In the genomic region with DNA sequence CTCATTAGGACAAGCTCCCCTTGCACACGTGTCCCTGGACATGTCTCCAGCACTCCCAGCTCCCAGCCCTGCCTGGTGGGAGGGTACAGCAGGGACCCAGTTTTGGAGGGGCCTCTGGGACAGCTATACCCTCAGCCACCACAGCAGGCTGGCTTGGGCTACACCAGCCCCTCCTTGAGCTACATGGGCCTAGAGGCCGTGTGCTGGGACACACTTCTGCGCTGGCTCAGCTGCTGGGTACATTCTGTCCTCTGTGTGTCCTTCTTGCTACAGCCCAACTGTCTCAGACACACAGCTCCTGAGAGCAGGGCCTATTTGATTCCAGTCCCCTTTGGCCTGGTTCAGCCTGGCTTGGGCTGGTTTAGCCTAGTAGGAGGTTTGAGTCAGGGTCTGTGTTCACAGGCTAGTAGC, we compare ENCODE assay signal across 10 cellular contexts. TPM values are rescaled to one million over a fixed set of nuclear protein-coding genes. Genes with fewer than 3 reads are reported as not detected.
DNase-seq lines count a peak whose midpoint lies in the region; ATAC-seq, FAIRE-seq and TF ChIP-seq lines count a peak whose summit lies in the region.
"Had no signal": no experiment of that assay in that cellular context is flagged by ENCODE, and none has a peak within 500 bp of the region (broad histone marks: within the 10 kb centered on the region; RNA-seq: fewer than 3 reads in every experiment).

No MANE protein-coding gene starts in this region.

- in situ Hi-C loops in GM23248 (cut with MboI) (no loop called here), HepG2 (cut with HindIII; ENCODE audit: extremely low pct_ligation_motif_present, low pct_unique_long_range_greater_than_20kb) (loop anchor here (5.0 kb wide), 1 partner anchor 42 kb away; no protein-coding TSS in a partner anchor)

- WGBS in GM23248 (ENCODE audit: low coverage in 1 of 2, low lambda C conversion rate in 2 of 2, missing lambda C conversion rate in 2 of 2), 2 experiments = 63 to 69% methylated on average over 3 of the region's 3 CpGs
- 100% methylated on average over 2 of the region's 3 CpGs for WGBS in HepG2 (ENCODE audit: low lambda C conversion rate)

- H3K4me1 Mint-ChIP-seq in endothelial cell (ENCODE audit: unreplicated experiment) = peaks cover 21% of the 10 kb centered on the region

- H3K4me1 ChIP-seq in GM23248 (ENCODE audit: insufficient read depth) (peaks cover 12% of the 10 kb centered on the region), HepG2 (ENCODE audit: insufficient read depth, low read length) (peaks cover 22% of the 10 kb centered on the region), skeletal muscle satellite cell (ENCODE audit: control insufficient read depth, insufficient read depth, low read length) (peaks cover 28% of the 10 kb centered on the region)

- TF ChIP-seq CTCF in choroid plexus epithelial cell (conservative IDR thresholded peaks at IDR 0.05; ENCODE audit: low read depth, low read length) = no peak
- TF ChIP-seq CTCF in HepG2 (CRISPR knock-in tag; IDR thresholded peaks at IDR 0.05) = 0 out of 2 replicates have a peak, but pooled peaks have one; percentile 12
- no peak for TF ChIP-seq CTCF in endothelial cell (IDR thresholded peaks at IDR 0.05; ENCODE audit: unreplicated experiment)

- no TSS peak for BruUV-seq in HepG2 (replicated peaks; lab: Mats Ljungman, UMichigan)

- H4K20me1 ChIP-seq in GM23248 (ENCODE audit: insufficient read depth) (no peaks in the 10 kb centered on the region), HepG2 (ENCODE audit: insufficient read depth, low read length) (no peaks in the 10 kb centered on the region)

- H3K36me3 Mint-ChIP-seq in endothelial cell (ENCODE audit: low read depth, unreplicated experiment) = peaks cover 18% of the 10 kb centered on the region

- H3K27ac ChIP-seq in GM23248 = no peak overlapping the region
- H3K27ac ChIP-seq in HepG2 (ENCODE audit: extremely low read length, insufficient read depth, low read length) = peak overlapping the region; percentile 19
- H3K27ac ChIP-seq: C4-2B had no signal

- no peak for TF ChIP-seq POLR2A in HepG2 (IDR thresholded peaks at IDR 0.05; ENCODE audit: insufficient read depth in 1 of 2, low read depth in 2 of 2, low read length in 2 of 2)

- H3K36me3 ChIP-seq in GM23248 (ENCODE audit: low read depth) (no peaks in the 10 kb centered on the region), HepG2 (replicated peaks in 1 of 2; ENCODE audit: control insufficient read depth in 1 of 2, insufficient read depth in 2 of 2, low read length in 2 of 2) (peaks cover 2 to 8% of the 10 kb centered on the region in 2 experiments; a peak in 2 of 5 replicates), skeletal muscle satellite cell (ENCODE audit: insufficient read depth, low read length) (peaks cover 3% of the 10 kb centered on the region)

- intact Hi-C loops in HepG2 (cut with micrococcal nuclease; ENCODE audit: unreplicated experiment) = loop anchor here (5.0 kb wide), 1 partner anchor 77 kb away; no protein-coding TSS in a partner anchor

- POLR2A ChIA-PET in HepG2 (lab: Yijun Ruan, JAX) = interaction anchor here (1.8 to 2.2 kb wide), 2 partner anchors 22 to 42 kb away, joined by 5 to 9 read pairs; no protein-coding TSS in a partner anchor

- H3K9ac ChIP-seq in GM23248 (no peak overlapping the region), HepG2 (ENCODE audit: insufficient read depth, low read depth, low read length) (no peak overlapping the region), skeletal muscle satellite cell (ENCODE audit: low read depth, low read length) (peak overlapping the region; percentile 20)

- H3K27me3 Mint-ChIP-seq in endothelial cell (ENCODE audit: unreplicated experiment) = peaks cover 8% of the 10 kb centered on the region
- H3K27me3 Mint-ChIP-seq: naive B cell had no signal

- DNase-seq in GM23248 (peak; percentile 8), choroid plexus epithelial cell (ENCODE audit: low read depth) (peak; percentile 29), HepG2 (ENCODE audit: low spot score) (no peak), SHP77 (lab: John Stamatoyannopoulos, UW) (no peak), endothelial cell (ENCODE audit: low spot score) (no peak), HTR-8/SVneo (ENCODE audit: insufficient read length, low spot score) (no peak)
- DNase-seq in activated CD4-positive, CD25-positive, alpha-beta regulatory T cell (lab: John Stamatoyannopoulos, UW) = no peak
- DNase-seq: naive B cell had no signal

- no peaks in the 10 kb centered on the region for H3K9me2 ChIP-seq in GM23248 (ENCODE audit: insufficient read depth)

- H3K27me3 ChIP-seq in GM23248 (replicated peaks; ENCODE audit: insufficient read depth) (no peaks in the 10 kb centered on the region), HepG2 (ENCODE audit: control insufficient read depth in 1 of 2, insufficient read depth in 2 of 2, low read length in 2 of 2) (no peaks in the 10 kb centered on the region), skeletal muscle satellite cell (ENCODE audit: control insufficient read depth, insufficient read depth, low read length) (no peaks in the 10 kb centered on the region)

- no peaks in the 10 kb centered on the region for H3K9me3 Mint-ChIP-seq in endothelial cell (ENCODE audit: unreplicated experiment)
- H3K9me3 Mint-ChIP-seq: naive B cell had no signal

- peak; percentile 49 for ATAC-seq in HepG2

- H3K9me3 ChIP-seq in GM23248 (ENCODE audit: low read depth) (no peaks in the 10 kb centered on the region), HepG2 (ENCODE audit: low read length) (no peaks in the 10 kb centered on the region), skeletal muscle satellite cell (replicated peaks; ENCODE audit: low read length) (no peaks in the 10 kb centered on the region)

- H2AFZ ChIP-seq in GM23248 (no peak overlapping the region), HepG2 (ENCODE audit: low read length) (no peak overlapping the region)

- TF ChIP-seq EP300 in HepG2 (IDR thresholded peaks at IDR 0.05; ENCODE audit: low read depth in 2 of 2, low read length in 2 of 2) (no peak), HepG2 (CRISPR knock-in tag; IDR thresholded peaks at IDR 0.05; ENCODE audit: borderline replicate concordance) (no peak)

- no peak overlapping the region for H3K27ac Mint-ChIP-seq in endothelial cell (ENCODE audit: unreplicated experiment)

- no peaks in the 10 kb centered on the region for H3F3A ChIP-seq in GM23248 (ENCODE audit: insufficient read depth)

- FAIRE-seq in HepG2 (lab: Jason Lieb, UNC) = no peak
- FAIRE-seq in HTR-8/SVneo (lab: Jason Lieb, UNC) = no peak

- H3K79me2 ChIP-seq in GM23248 (ENCODE audit: insufficient read depth) (no peaks in the 10 kb centered on the region), HepG2 (ENCODE audit: insufficient read depth, low read length) (no peaks in the 10 kb centered on the region)

- no peak for TF ChIP-seq RAD21 in HepG2 (CRISPR knock-in tag; IDR thresholded peaks at IDR 0.05)

- H3K4me2 ChIP-seq in GM23248 (ENCODE audit: unreplicated experiment) (no peak overlapping the region), HepG2 (ENCODE audit: low read depth, low read length) (0 out of 2 replicates have a peak overlapping the region, but pooled peaks have one; percentile 19), skeletal muscle satellite cell (ENCODE audit: low read length) (no peak overlapping the region)

- no peak overlapping the region for H3K4me3 Mint-ChIP-seq in endothelial cell (ENCODE audit: unreplicated experiment)

- H3K4me3 ChIP-seq in GM23248 (no peak overlapping the region), choroid plexus epithelial cell (ENCODE audit: low read depth, low read length) (no peak overlapping the region), HepG2 (replicated peaks in 1 of 3; ENCODE audit: insufficient read depth in 1 of 3, low read depth in 2 of 3, low read length in 3 of 3) (no peak overlapping the region), skeletal muscle satellite cell (ENCODE audit: low read length) (no peak overlapping the region)

- CTCF ChIA-PET in HepG2 (lab: Yijun Ruan, JAX; ENCODE audit: low intra/inter-chr PET ratio, low total read pairs) = interaction anchor here (1.8 kb wide), 1 partner anchor 78 kb away, joined by 6 read pairs; no protein-coding TSS in a partner anchor

RNA-seq across cellular contexts. Expression of a gene that starts 26.7 kb away (rescaled TPM):
- total RNA-seq in GM23248 (2014; rRNA removed; shearing (Covaris generic)) = 9.6 and 16.0 TPM in 2 replicates
- 30.5 and 32.7 TPM in 2 replicates for polyA plus RNA-seq in GM23248 (2016; fragmentation: Nextera tagmentation; extraction: Ambion mirVana)
- 17.5 and 17.6 TPM in 2 replicates for total RNA-seq in HepG2 (2016; rRNA removed; fragmentation: Illumina TruSeq; extraction: Trizol)
- 3.8 and 4.1 TPM in 2 replicates for total RNA-seq in HepG2 (2016; cell fraction: cytosol; rRNA removed; fragmentation: Illumina TruSeq; extraction: Trizol; ENCODE audit: low read depth)
- 14.9 and 16.7 TPM in 2 replicates for total RNA-seq in HepG2 (2016; cell fraction: insoluble cytoplasmic fraction; rRNA removed; fragmentation: Illumina TruSeq; extraction: Trizol)
- 6.2 and 6.9 TPM in 2 replicates for total RNA-seq in HepG2 (2016; cell fraction: membrane; rRNA removed; fragmentation: Illumina TruSeq; extraction: Trizol)
- 21.6 and 21.7 TPM in 2 replicates for total RNA-seq in HepG2 (2016; cell fraction: nucleus; rRNA removed; fragmentation: Illumina TruSeq; extraction: Trizol)
- polyA plus RNA-seq in HepG2 (2011; rRNA removed) = 32.7 and 35.9 TPM in 2 replicates
- polyA plus RNA-seq in HepG2 (2011; cell fraction: cytosol; rRNA removed) = 29.2 and 38.0 TPM in 2 replicates
- 94.5 and 103 TPM in 2 replicates for polyA plus RNA-seq in HepG2 (2011; cell fraction: nucleus; rRNA removed)
- polyA plus RNA-seq in HepG2 (2012) = 17.8 and 20.9 TPM in 2 replicates
- 4.4 and 5.5 TPM in 2 replicates for polyA plus RNA-seq in HepG2 (2016; cell fraction: cytosol; fragmentation: Illumina TruSeq; extraction: Trizol; ENCODE audit: low read depth)
- 25.6 and 29.7 TPM in 2 replicates for polyA plus RNA-seq in HepG2 (2016; cell fraction: insoluble cytoplasmic fraction; fragmentation: Illumina TruSeq; extraction: Trizol; ENCODE audit: low read depth)
- 5.7 and 6.1 TPM in 2 replicates for polyA plus RNA-seq in HepG2 (2016; cell fraction: membrane; fragmentation: Illumina TruSeq; extraction: Trizol; ENCODE audit: low read depth)
- polyA plus RNA-seq in HepG2 (2016; cell fraction: nucleus; fragmentation: Illumina TruSeq; extraction: Trizol; ENCODE audit: insufficient read depth, low read depth) = 56.4 and 59.5 TPM in 2 replicates
- polyA minus RNA-seq in HepG2 (2011; rRNA and poly(A)+ RNA removed; ENCODE audit: low replicate concordance) = 39.7 and 110 TPM in 2 replicates
- polyA minus RNA-seq in HepG2 (2011; cell fraction: cytosol; rRNA and poly(A)+ RNA removed) = 16.4 and 17.9 TPM in 2 replicates
- 36.8 and 45.8 TPM in 2 replicates for polyA minus RNA-seq in HepG2 (2011; cell fraction: nucleus; rRNA and poly(A)+ RNA removed)
- 14.0 and 14.7 TPM in 2 replicates for total RNA-seq in skeletal muscle satellite cell (2012; rRNA removed)
- 87.9 TPM for total RNA-seq in endothelial cell (ENCODE audit: unreplicated experiment)

Comparison
In these comparisons a context has a peak if more than half of its experiments do, and no peak if none do; other contexts are left out.
1. DNase-seq: peak in GM23248 (single experiment) and choroid plexus epithelial cell (single experiment); none in HepG2 (single experiment), activated CD4-positive, CD25-positive, alpha-beta regulatory T cell (0 of 4), SHP77 (0 of 2), endothelial cell (single experiment) and HTR-8/SVneo (single experiment).